1 cellular context compared by ENCODE assay signal in genomic region chr3:157088506-157089454, GRCh38.
TF ChIP-seq lines count a peak whose summit lies in the region.

No MANE protein-coding gene starts in this region.

TF ChIP-seq in GM12878, 131 proteins besides CTCF, POLR2A, EP300 and RAD21 (continued from another document):
- TF ChIP-seq BCL11A (IDR thresholded peaks at IDR 0.05; ENCODE audit: low read depth, low read length) (0 out of 2 replicates have a peak, but pooled peaks have one; percentile 10), CBX5 (IDR thresholded peaks at IDR 0.05; ENCODE audit: low read depth) (0 out of 2 replicates have a peak, but pooled peaks have one; percentile 39), PKNOX1 (IDR thresholded peaks at IDR 0.05) (no peak), CBFB (IDR thresholded peaks at IDR 0.05; ENCODE audit: low read depth) (peak; percentile 73), HDAC6 (IDR thresholded peaks at IDR 0.05; ENCODE audit: unreplicated experiment) (peak; percentile 43), ZNF687 (IDR thresholded peaks at IDR 0.05) (peak; percentile 96), PAX5 (IDR thresholded peaks at IDR 0.05; ENCODE audit: borderline replicate concordance, low read depth, low read length) (peak; percentile 36; the same call in 1 of the 2 replicates), ZSCAN29 (IDR thresholded peaks at IDR 0.05) (no peak), HDAC2 (IDR thresholded peaks at IDR 0.05) (no peak), RELB (IDR thresholded peaks at IDR 0.05; ENCODE audit: low read depth) (peak; percentile 92), SMC3 (IDR thresholded peaks at IDR 0.05; ENCODE audit: borderline replicate concordance, low read length) (no peak; the same call in 1 of the 2 replicates), E2F8 (IDR thresholded peaks at IDR 0.05; ENCODE audit: low read depth, partially characterized antibody) (no peak), STAT1 (conservative IDR thresholded peaks at IDR 0.05) (0 out of 2 replicates have a peak, but pooled peaks have one; percentile 45), ZBTB33 (IDR thresholded peaks at IDR 0.05) (no peak), TCF12 (IDR thresholded peaks at IDR 0.05; ENCODE audit: low read depth, low read length) (peak; percentile 91), POLR2AphosphoS5 (IDR thresholded peaks at IDR 0.05; ENCODE audit: low read length) (peak; percentile 65), SIN3A (IDR thresholded peaks at IDR 0.05; ENCODE audit: low read depth, low read length) (no peak), SMARCA5 (IDR thresholded peaks at IDR 0.05) (peak; percentile 79), LARP7 (IDR thresholded peaks at IDR 0.05) (peak; percentile 69; the same call in 1 of the 2 replicates), TARDBP (IDR thresholded peaks at IDR 0.05; ENCODE audit: borderline replicate concordance) (0 out of 2 replicates have a peak, but pooled peaks have one; percentile 15), RB1 (IDR thresholded peaks at IDR 0.05; ENCODE audit: borderline replicate concordance) (peak; percentile 98; the same call in 1 of the 2 replicates), SMAD1 (IDR thresholded peaks at IDR 0.05; ENCODE audit: low read depth, partially characterized antibody) (no peak), RBBP5 (conservative IDR thresholded peaks at IDR 0.05) (no peak), BCL3 (IDR thresholded peaks at IDR 0.05; ENCODE audit: borderline replicate concordance, insufficient read depth, low read depth, low read length, poor library complexity, severe bottlenecking) (no peak), ZZZ3 (IDR thresholded peaks at IDR 0.05; ENCODE audit: control insufficient read depth, insufficient read length, low read depth) (no peak), SMAD5 (IDR thresholded peaks at IDR 0.05; ENCODE audit: low read depth) (no peak; the same call in none of the 2 replicates), EGR1 (IDR thresholded peaks at IDR 0.05; ENCODE audit: borderline replicate concordance in 1 of 2, low read depth in 2 of 2, low read length in 2 of 2) (peak in 1 of 2 experiments; percentile 81; a peak in 2 of 3 replicates), E2F4 (IDR thresholded peaks at IDR 0.05; ENCODE audit: low read depth, low read length) (peak; percentile 36; the same call in 1 of the 2 replicates), YY1 (IDR thresholded peaks at IDR 0.05; ENCODE audit: low read depth, low read length) (peak; percentile 77), PBX3 (IDR thresholded peaks at IDR 0.05; ENCODE audit: insufficient replicate concordance, low read depth, low read length) (peak; percentile 51), MXI1 (IDR thresholded peaks at IDR 0.05; ENCODE audit: low read depth, low read length) (peak; percentile 63; the same call in 1 of the 2 replicates), JUNB (IDR thresholded peaks at IDR 0.05) (peak; percentile 51; the same call in 1 of the 2 replicates), NBN (IDR thresholded peaks at IDR 0.05) (peak; percentile 89), POU2F2 (IDR thresholded peaks at IDR 0.05; ENCODE audit: borderline replicate concordance, low read depth, low read length) (peak; percentile 98), TAF1 (IDR thresholded peaks at IDR 0.05; ENCODE audit: borderline replicate concordance, low read depth, low read length) (peak; percentile 68; the same call in 1 of the 2 replicates), MYC (IDR thresholded peaks at IDR 0.05; ENCODE audit: insufficient read depth, insufficient read length, insufficient replicate concordance, low read length, severe bottlenecking) (no peak), ZNF207 (IDR thresholded peaks at IDR 0.05; ENCODE audit: borderline replicate concordance) (no peak), DPF2 (IDR thresholded peaks at IDR 0.05) (peak; percentile 94)
